In the genomic region with DNA sequence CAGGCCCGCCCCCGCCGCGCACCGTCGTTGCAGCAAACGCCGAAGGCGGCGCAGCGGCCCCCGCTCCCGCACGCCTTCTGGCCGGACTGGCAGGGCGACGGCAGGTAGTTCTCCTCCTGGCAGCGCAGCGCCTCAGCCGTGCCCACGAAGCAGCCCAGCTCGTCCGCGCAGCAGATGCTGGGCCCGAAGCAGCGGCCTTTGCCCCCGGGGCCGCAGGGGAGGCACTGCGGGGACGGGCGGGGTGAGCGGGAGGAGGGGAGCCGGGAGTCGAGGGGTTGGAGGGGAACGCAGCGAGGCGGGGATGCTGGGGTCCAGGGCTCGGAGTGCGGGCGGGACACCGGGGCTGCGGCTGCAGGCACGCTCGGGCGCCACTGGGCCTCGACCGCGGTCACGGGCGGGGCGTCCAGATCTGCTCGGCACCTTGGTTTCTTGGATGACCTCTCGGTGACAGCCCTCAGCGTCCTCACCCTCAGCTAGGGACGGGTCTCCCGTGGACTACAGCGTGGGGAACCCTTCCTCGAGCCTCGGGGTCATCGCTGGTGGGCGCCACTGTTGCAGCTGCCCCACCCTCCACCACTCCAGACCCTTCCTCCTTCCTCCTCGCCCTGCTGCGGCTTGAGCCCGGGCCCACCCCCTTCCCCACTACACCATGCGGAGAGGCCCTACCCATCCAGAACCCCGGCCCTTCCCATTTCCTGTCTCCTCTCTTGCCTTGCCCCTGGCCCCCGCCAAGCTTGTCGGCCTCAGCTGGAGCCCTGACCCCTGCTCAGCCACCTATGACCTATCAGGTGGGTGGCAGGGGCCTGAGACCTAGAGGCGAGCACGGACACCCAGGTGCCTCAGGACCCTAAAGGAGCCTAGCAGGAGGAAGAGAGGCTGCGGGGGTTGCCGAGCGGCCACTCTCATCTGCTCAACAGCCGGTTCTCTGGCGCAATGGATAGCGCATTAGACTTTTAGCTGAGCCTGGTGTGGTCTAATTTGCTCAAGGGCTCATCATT, we compare ENCODE assay signal across 1 cellular context.
A peak's percentile ranks its signal among the peaks of the same experiment; 100 is the strongest.
TF ChIP-seq lines count a peak whose summit lies in the region.

No MANE protein-coding gene starts in this region.

TF ChIP-seq in HepG2, 621 proteins besides CTCF, POLR2A, EP300 and RAD21 (continued from another document and continues in another):
- TF ChIP-seq, protein P1, sequence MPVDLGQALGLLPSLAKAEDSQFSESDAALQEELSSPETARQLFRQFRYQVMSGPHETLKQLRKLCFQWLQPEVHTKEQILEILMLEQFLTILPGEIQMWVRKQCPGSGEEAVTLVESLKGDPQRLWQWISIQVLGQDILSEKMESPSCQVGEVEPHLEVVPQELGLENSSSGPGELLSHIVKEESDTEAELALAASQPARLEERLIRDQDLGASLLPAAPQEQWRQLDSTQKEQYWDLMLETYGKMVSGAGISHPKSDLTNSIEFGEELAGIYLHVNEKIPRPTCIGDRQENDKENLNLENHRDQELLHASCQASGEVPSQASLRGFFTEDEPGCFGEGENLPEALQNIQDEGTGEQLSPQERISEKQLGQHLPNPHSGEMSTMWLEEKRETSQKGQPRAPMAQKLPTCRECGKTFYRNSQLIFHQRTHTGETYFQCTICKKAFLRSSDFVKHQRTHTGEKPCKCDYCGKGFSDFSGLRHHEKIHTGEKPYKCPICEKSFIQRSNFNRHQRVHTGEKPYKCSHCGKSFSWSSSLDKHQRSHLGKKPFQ (CRISPR knock-in tag; IDR thresholded peaks at IDR 0.05; ENCODE audit: insufficient replicate concordance): no peak
- TF ChIP-seq, protein P2, sequence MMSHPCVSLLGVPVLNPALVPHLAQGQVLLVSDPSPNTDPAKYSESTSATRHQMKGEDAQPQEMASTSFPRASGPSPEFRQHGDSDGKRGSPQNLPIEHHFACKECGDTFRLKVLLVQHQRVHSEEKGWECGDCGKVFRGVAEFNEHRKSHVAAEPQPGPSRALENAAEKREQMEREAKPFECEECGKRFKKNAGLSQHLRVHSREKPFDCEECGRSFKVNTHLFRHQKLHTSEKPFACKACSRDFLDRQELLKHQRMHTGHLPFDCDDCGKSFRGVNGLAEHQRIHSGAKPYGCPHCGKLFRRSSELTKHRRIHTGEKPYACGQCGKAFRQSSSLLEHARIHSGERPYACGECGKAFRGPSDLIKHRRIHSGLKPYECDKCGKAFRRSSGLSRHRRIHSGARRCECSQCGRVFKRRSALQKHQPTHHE (CRISPR knock-in tag; IDR thresholded peaks at IDR 0.05; ENCODE audit: borderline replicate concordance): no peak
- TF ChIP-seq, protein P3, sequence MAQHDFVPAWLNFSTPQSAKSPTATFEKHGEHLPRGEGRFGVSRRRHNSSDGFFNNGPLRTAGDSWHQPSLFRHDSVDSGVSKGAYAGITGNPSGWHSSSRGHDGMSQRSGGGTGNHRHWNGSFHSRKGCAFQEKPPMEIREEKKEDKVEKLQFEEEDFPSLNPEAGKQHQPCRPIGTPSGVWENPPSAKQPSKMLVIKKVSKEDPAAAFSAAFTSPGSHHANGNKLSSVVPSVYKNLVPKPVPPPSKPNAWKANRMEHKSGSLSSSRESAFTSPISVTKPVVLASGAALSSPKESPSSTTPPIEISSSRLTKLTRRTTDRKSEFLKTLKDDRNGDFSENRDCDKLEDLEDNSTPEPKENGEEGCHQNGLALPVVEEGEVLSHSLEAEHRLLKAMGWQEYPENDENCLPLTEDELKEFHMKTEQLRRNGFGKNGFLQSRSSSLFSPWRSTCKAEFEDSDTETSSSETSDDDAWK (CRISPR knock-in tag; IDR thresholded peaks at IDR 0.05): no peak
- TF ChIP-seq PCBP2 (optimal IDR thresholded peaks at IDR 0.05; ENCODE audit: low read depth, low read length, poor library complexity, severe bottlenecking) (no peak), ZBTB7B (CRISPR knock-in tag; IDR thresholded peaks at IDR 0.05) (0 out of 2 replicates have a peak, but pooled peaks have one; percentile 26), HDAC2 (CRISPR knock-in tag; IDR thresholded peaks at IDR 0.05) (no peak; the same call in 1 of the 2 replicates), ZNF543 (CRISPR knock-in tag; IDR thresholded peaks at IDR 0.05) (no peak), GABPA (IDR thresholded peaks at IDR 0.05; ENCODE audit: low read depth, low read length) (no peak), GABPA (CRISPR knock-in tag; IDR thresholded peaks at IDR 0.05; ENCODE audit: low read depth) (no peak), ZNF761 (CRISPR knock-in tag; conservative IDR thresholded peaks at IDR 0.05) (no peak), ZNF7 (CRISPR knock-in tag; IDR thresholded peaks at IDR 0.05) (no peak), ELF4 (CRISPR knock-in tag; IDR thresholded peaks at IDR 0.05; ENCODE audit: borderline replicate concordance) (no peak), NFKB2 (CRISPR knock-in tag; IDR thresholded peaks at IDR 0.05; ENCODE audit: borderline replicate concordance) (peak; percentile 56; the same call in 1 of the 2 replicates), ZNF607 (CRISPR knock-in tag; IDR thresholded peaks at IDR 0.05; ENCODE audit: borderline replicate concordance) (no peak; the same call in 1 of the 2 replicates), ZNF180 (CRISPR knock-in tag; IDR thresholded peaks at IDR 0.05; ENCODE audit: borderline replicate concordance, low read depth) (no peak), ZNF589 (CRISPR knock-in tag; conservative IDR thresholded peaks at IDR 0.05) (0 out of 2 replicates have a peak, but pooled peaks have one; percentile 51), EED (CRISPR knock-in tag; IDR thresholded peaks at IDR 0.05) (no peak), ZNF570 (CRISPR knock-in tag; IDR thresholded peaks at IDR 0.05; ENCODE audit: borderline replicate concordance) (no peak; the same call in 1 of the 2 replicates), ZFYVE20 (CRISPR knock-in tag; IDR thresholded peaks at IDR 0.05; ENCODE audit: borderline replicate concordance, low read depth) (no peak), MED8 (CRISPR knock-in tag; IDR thresholded peaks at IDR 0.05; ENCODE audit: insufficient replicate concordance) (no peak), ZMAT3 (CRISPR knock-in tag; conservative IDR thresholded peaks at IDR 0.05) (no peak), CHD4 (IDR thresholded peaks at IDR 0.05; ENCODE audit: borderline replicate concordance, low read length) (no peak), CENPT (CRISPR knock-in tag; IDR thresholded peaks at IDR 0.05; ENCODE audit: low read depth) (no peak), CEBPB (IDR thresholded peaks at IDR 0.05; ENCODE audit: borderline replicate concordance, low read depth, low read length) (peak; percentile 57; the same call in 1 of the 2 replicates), ZNF329 (CRISPR knock-in tag; IDR thresholded peaks at IDR 0.05; ENCODE audit: low read depth) (no peak), PAF1 (CRISPR knock-in tag; IDR thresholded peaks at IDR 0.05) (no peak), CC2D1A (CRISPR knock-in tag; IDR thresholded peaks at IDR 0.05) (no peak), HDAC1 (CRISPR knock-in tag; IDR thresholded peaks at IDR 0.05) (peak; percentile 36; the same call in 1 of the 2 replicates), ZSCAN29 (CRISPR knock-in tag; conservative IDR thresholded peaks at IDR 0.05) (0 out of 2 replicates have a peak, but pooled peaks have one; percentile 27), CREB1 (IDR thresholded peaks at IDR 0.05) (no peak), CREB1 (CRISPR knock-in tag; IDR thresholded peaks at IDR 0.05) (no peak), ZNF430 (CRISPR knock-in tag; IDR thresholded peaks at IDR 0.05) (peak; percentile 71; the same call in 1 of the 2 replicates)
- TF ChIP-seq, protein P4, sequence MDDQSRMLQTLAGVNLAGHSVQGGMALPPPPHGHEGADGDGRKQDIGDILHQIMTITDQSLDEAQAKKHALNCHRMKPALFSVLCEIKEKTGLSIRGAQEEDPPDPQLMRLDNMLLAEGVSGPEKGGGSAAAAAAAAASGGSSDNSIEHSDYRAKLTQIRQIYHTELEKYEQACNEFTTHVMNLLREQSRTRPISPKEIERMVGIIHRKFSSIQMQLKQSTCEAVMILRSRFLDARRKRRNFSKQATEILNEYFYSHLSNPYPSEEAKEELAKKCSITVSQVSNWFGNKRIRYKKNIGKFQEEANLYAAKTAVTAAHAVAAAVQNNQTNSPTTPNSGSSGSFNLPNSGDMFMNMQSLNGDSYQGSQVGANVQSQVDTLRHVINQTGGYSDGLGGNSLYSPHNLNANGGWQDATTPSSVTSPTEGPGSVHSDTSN (CRISPR knock-in tag; IDR thresholded peaks at IDR 0.05; ENCODE audit: borderline replicate concordance): no peak
- TF ChIP-seq, protein P5, sequence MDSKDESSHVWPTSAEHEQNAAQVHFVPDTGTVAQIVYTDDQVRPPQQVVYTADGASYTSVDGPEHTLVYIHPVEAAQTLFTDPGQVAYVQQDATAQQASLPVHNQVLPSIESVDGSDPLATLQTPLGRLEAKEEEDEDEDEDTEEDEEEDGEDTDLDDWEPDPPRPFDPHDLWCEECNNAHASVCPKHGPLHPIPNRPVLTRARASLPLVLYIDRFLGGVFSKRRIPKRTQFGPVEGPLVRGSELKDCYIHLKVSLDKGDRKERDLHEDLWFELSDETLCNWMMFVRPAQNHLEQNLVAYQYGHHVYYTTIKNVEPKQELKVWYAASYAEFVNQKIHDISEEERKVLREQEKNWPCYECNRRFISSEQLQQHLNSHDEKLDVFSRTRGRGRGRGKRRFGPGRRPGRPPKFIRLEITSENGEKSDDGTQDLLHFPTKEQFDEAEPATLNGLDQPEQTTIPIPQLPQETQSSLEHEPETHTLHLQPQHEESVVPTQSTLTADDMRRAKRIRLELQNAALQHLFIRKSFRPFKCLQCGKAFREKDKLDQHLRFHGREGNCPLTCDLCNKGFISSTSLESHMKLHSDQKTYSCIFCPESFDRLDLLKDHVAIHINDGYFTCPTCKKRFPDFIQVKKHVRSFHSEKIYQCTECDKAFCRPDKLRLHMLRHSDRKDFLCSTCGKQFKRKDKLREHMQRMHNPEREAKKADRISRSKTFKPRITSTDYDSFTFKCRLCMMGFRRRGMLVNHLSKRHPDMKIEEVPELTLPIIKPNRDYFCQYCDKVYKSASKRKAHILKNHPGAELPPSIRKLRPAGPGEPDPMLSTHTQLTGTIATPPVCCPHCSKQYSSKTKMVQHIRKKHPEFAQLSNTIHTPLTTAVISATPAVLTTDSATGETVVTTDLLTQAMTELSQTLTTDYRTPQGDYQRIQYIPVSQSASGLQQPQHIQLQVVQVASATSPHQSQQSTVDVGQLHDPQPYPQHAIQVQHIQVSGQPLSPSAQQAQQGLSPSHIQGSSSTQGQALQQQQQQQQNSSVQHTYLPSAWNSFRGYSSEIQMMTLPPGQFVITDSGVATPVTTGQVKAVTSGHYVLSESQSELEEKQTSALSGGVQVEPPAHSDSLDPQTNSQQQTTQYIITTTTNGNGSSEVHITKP (CRISPR knock-in tag; IDR thresholded peaks at IDR 0.05; ENCODE audit: low read depth): no peak
- TF ChIP-seq, protein P6, sequence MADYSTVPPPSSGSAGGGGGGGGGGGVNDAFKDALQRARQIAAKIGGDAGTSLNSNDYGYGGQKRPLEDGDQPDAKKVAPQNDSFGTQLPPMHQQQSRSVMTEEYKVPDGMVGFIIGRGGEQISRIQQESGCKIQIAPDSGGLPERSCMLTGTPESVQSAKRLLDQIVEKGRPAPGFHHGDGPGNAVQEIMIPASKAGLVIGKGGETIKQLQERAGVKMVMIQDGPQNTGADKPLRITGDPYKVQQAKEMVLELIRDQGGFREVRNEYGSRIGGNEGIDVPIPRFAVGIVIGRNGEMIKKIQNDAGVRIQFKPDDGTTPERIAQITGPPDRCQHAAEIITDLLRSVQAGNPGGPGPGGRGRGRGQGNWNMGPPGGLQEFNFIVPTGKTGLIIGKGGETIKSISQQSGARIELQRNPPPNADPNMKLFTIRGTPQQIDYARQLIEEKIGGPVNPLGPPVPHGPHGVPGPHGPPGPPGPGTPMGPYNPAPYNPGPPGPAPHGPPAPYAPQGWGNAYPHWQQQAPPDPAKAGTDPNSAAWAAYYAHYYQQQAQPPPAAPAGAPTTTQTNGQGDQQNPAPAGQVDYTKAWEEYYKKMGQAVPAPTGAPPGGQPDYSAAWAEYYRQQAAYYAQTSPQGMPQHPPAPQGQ (CRISPR knock-in tag; IDR thresholded peaks at IDR 0.05; ENCODE audit: borderline replicate concordance): no peak
- TF ChIP-seq, protein P7, sequence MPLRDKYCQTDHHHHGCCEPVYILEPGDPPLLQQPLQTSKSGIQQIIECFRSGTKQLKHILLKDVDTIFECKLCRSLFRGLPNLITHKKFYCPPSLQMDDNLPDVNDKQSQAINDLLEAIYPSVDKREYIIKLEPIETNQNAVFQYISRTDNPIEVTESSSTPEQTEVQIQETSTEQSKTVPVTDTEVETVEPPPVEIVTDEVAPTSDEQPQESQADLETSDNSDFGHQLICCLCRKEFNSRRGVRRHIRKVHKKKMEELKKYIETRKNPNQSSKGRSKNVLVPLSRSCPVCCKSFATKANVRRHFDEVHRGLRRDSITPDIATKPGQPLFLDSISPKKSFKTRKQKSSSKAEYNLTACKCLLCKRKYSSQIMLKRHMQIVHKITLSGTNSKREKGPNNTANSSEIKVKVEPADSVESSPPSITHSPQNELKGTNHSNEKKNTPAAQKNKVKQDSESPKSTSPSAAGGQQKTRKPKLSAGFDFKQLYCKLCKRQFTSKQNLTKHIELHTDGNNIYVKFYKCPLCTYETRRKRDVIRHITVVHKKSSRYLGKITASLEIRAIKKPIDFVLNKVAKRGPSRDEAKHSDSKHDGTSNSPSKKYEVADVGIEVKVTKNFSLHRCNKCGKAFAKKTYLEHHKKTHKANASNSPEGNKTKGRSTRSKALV (CRISPR knock-in tag; IDR thresholded peaks at IDR 0.05): peak; percentile 17
- TF ChIP-seq, protein P8, sequence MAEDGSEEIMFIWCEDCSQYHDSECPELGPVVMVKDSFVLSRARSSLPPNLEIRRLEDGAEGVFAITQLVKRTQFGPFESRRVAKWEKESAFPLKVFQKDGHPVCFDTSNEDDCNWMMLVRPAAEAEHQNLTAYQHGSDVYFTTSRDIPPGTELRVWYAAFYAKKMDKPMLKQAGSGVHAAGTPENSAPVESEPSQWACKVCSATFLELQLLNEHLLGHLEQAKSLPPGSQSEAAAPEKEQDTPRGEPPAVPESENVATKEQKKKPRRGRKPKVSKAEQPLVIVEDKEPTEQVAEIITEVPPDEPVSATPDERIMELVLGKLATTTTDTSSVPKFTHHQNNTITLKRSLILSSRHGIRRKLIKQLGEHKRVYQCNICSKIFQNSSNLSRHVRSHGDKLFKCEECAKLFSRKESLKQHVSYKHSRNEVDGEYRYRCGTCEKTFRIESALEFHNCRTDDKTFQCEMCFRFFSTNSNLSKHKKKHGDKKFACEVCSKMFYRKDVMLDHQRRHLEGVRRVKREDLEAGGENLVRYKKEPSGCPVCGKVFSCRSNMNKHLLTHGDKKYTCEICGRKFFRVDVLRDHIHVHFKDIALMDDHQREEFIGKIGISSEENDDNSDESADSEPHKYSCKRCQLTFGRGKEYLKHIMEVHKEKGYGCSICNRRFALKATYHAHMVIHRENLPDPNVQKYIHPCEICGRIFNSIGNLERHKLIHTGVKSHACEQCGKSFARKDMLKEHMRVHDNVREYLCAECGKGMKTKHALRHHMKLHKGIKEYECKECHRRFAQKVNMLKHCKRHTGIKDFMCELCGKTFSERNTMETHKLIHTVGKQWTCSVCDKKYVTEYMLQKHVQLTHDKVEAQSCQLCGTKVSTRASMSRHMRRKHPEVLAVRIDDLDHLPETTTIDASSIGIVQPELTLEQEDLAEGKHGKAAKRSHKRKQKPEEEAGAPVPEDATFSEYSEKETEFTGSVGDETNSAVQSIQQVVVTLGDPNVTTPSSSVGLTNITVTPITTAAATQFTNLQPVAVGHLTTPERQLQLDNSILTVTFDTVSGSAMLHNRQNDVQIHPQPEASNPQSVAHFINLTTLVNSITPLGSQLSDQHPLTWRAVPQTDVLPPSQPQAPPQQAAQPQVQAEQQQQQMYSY (CRISPR knock-in tag; IDR thresholded peaks at IDR 0.05): no peak
